Comparison of ENCODE assay signal across 18 cellular contexts in genomic region chr6:71248866-71249265, GRCh38. TPM values are rescaled to one million over a fixed set of nuclear protein-coding genes. Genes with fewer than 3 reads are reported as not detected.
A peak's percentile ranks its signal among the peaks of the same experiment; 100 is the strongest.
DNase-seq lines count a peak whose midpoint lies in the region; ATAC-seq, FAIRE-seq and TF ChIP-seq lines count a peak whose summit lies in the region.
"Had no signal": no experiment of that assay in that cellular context is flagged by ENCODE, and none has a peak within 500 bp of the region (broad histone marks: within the 10 kb centered on the region; RNA-seq: fewer than 3 reads in every experiment).

No MANE protein-coding gene starts in this region.

- H3K4me2 ChIP-seq in BLaER1: peak overlapping the region; percentile 11; the same call in 1 of the 2 replicates
- H3K4me2 ChIP-seq in astrocyte (ENCODE audit: low read length): peak overlapping the region; percentile 39

- no peaks in the 10 kb centered on the region for H3K27me3 ChIP-seq in BLaER1
- H3K27me3 ChIP-seq in astrocyte (ENCODE audit: insufficient read depth, low read length): no peaks in the 10 kb centered on the region
- no peaks in the 10 kb centered on the region for H3K27me3 ChIP-seq in neutrophil
- H3K27me3 ChIP-seq in aorta (ENCODE audit: control insufficient read depth in 1 of 2, insufficient read depth in 2 of 2, low read length in 1 of 2): no peaks in the 10 kb centered on the region
- H3K27me3 ChIP-seq: sigmoid colon had no signal

- peak; percentile 43 for FAIRE-seq in H54 (lab: Jason Lieb, UNC)
- no peak for FAIRE-seq in astrocyte (lab: Jason Lieb, UNC)
- FAIRE-seq: endometrium, K562 had no signal

- no peak overlapping the region for H3K4me3 Mint-ChIP-seq in astrocyte (ENCODE audit: unreplicated experiment)

- no peak for TF ChIP-seq CTCF in astrocyte (IDR thresholded peaks at IDR 0.05; ENCODE audit: insufficient read depth, low read depth, low read length)
- TF ChIP-seq CTCF in neutrophil (IDR thresholded peaks at IDR 0.05): no peak

- no peaks in the 10 kb centered on the region for H3K79me2 ChIP-seq in astrocyte (ENCODE audit: insufficient read depth, low read length)

- H3K9me3 ChIP-seq in BLaER1 (peaks cover 11% of the 10 kb centered on the region; the same call in 1 of the 2 replicates), astrocyte (ENCODE audit: insufficient read depth, low read depth, low read length) (no peaks in the 10 kb centered on the region), neutrophil (no peaks in the 10 kb centered on the region), aorta (ENCODE audit: control insufficient read depth, low read length) (no peaks in the 10 kb centered on the region)
- H3K9me3 ChIP-seq: Caco-2, mucosa of descending colon, sigmoid colon had no signal

- no peaks in the 10 kb centered on the region for H3K36me3 Mint-ChIP-seq in astrocyte (ENCODE audit: low read depth, unreplicated experiment)

- H3K36me3 ChIP-seq in BLaER1: no peaks in the 10 kb centered on the region
- H3K36me3 ChIP-seq in astrocyte (ENCODE audit: insufficient read depth, low read length): no peaks in the 10 kb centered on the region
- H3K36me3 ChIP-seq in neutrophil: no peaks in the 10 kb centered on the region
- H3K36me3 ChIP-seq in aorta (ENCODE audit: control insufficient read depth in 1 of 2, insufficient read depth in 2 of 2, low read length in 1 of 2): no peaks in the 10 kb centered on the region
- H3K36me3 ChIP-seq: sigmoid colon had no signal

- TF ChIP-seq POLR2A in H54 (IDR thresholded peaks at IDR 0.05; ENCODE audit: low read depth, low read length): no peak

- H3K4me3 ChIP-seq in BLaER1 (no peak overlapping the region), astrocyte (ENCODE audit: insufficient read depth, low read depth, low read length) (no peak overlapping the region), neutrophil (ENCODE audit: low read depth in 1 of 2, low read length in 1 of 2) (peak overlapping the region in 1 of 2 experiments; percentile 50), aorta (ENCODE audit: low read length in 2 of 2) (no peak overlapping the region)
- H3K4me3 ChIP-seq: K562, mucosa of descending colon, sigmoid colon had no signal

- H3K4me1 ChIP-seq in BLaER1 (peaks cover 37% of the 10 kb centered on the region), astrocyte (ENCODE audit: insufficient read depth, low read length) (peaks cover 25% of the 10 kb centered on the region), neutrophil (ENCODE audit: control insufficient read depth in 1 of 2, insufficient read depth in 1 of 2, low read depth in 1 of 2, low read length in 1 of 2) (peaks cover 74 to 76% of the 10 kb centered on the region in 2 experiments), aorta (ENCODE audit: control insufficient read depth in 1 of 2, insufficient read depth in 2 of 2, low read length in 2 of 2) (no peaks in the 10 kb centered on the region)

- H3K9ac ChIP-seq in BLaER1: no peak overlapping the region
- no peak overlapping the region for H3K9ac ChIP-seq in astrocyte (ENCODE audit: low read length)

- no peaks in the 10 kb centered on the region for H3K27me3 Mint-ChIP-seq in astrocyte (ENCODE audit: low read depth, unreplicated experiment)

- no peak overlapping the region for H3K27ac ChIP-seq in BLaER1
- H3K27ac ChIP-seq in astrocyte (ENCODE audit: low read depth, low read length): no peak overlapping the region
- peak overlapping the region; percentile 95 for H3K27ac ChIP-seq in neutrophil
- H3K27ac ChIP-seq in aorta (ENCODE audit: low read depth in 1 of 2, low read length in 2 of 2): no peak overlapping the region

- no peak overlapping the region for H2AFZ ChIP-seq in astrocyte (ENCODE audit: low read depth, low read length)

- intact Hi-C loops in aorta (cut with DNase I): no loop called here

- 71 to 79% methylated on average over 1 of the region's 1 CpG for WGBS in aorta, 2 donors

- H3K27ac Mint-ChIP-seq in astrocyte (ENCODE audit: unreplicated experiment): peak overlapping the region; percentile 78

- H4K20me1 ChIP-seq in BLaER1: no peaks in the 10 kb centered on the region
- no peaks in the 10 kb centered on the region for H4K20me1 ChIP-seq in astrocyte (ENCODE audit: insufficient read depth, low read length)

- H3K9me3 Mint-ChIP-seq in astrocyte (ENCODE audit: unreplicated experiment): no peaks in the 10 kb centered on the region

- DNase-seq in H54 (ENCODE audit: insufficient read length, low spot score) (no peak), astrocyte (ENCODE audit: low read depth) (no peak), aorta (no peak)
- DNase-seq: activated CD4-positive, alpha-beta T cell treated with anti-CD3 and anti-CD28 coated beads for 4 hours; activated effector memory CD4-positive, alpha-beta T cell treated with anti-CD3 and anti-CD28 coated beads, Interleukin-2, amount 50 U/mL, for 16 hours; left cardiac atrium; mucosa of descending colon; NCI-H1092 treated with DMSO at 0.1 percent for 48 hours; sigmoid colon; stimulated activated CD4-positive, alpha-beta T cell treated with anti-CD3 and anti-CD28 coated beads, Interleukin-4, amount 100 ng/mL, for 1 hour had no signal

- H3K4me1 Mint-ChIP-seq in astrocyte (ENCODE audit: low read depth, unreplicated experiment): peaks cover 34% of the 10 kb centered on the region

- ATAC-seq in GM21515 (IDR thresholded peaks at IDR 0.05; ENCODE audit: unreplicated experiment): no peak
- ATAC-seq in aorta (ENCODE audit: low FRiP score): no peak
- ATAC-seq in HG03045 (IDR thresholded peaks at IDR 0.05; ENCODE audit: unreplicated experiment): no peak
- ATAC-seq in GM19467 (IDR thresholded peaks at IDR 0.05; ENCODE audit: unreplicated experiment): no peak
- ATAC-seq: K562 had no signal

RNA-seq across cellular contexts. Expression of gene OGFRL1, which starts 39.7 kb away (rescaled TPM):
- total RNA-seq in astrocyte (32.4 and 35.3 TPM in 2 replicates), aorta (10 to 100 TPM; 23.6 to 29.9 TPM)
- polyA plus RNA-seq in aorta: 10 to 100 TPM in 1 of 2 donors, 1 to 10 TPM in 1; 6.8 to 11.9 TPM
